Comparison of ENCODE assay signal across 34 cellular contexts in the genomic region with DNA sequence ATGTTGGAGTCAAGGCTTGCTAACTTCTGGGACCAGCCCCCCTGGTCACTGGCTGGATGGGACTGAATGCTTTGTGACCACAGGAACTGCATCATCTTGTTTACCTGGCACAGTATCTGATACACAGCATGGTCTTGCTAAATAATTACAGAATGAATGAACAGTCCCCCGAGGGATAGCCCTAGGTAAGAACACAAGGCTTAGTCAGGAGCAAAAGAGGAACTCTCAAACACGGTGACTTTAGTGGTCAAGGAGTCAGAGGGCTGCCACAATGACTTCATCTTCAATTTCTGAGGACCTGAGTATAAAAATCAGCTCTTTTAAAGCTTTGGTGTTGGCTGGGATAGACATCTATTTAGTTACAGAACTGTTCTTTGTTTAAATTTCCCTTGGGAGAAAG. TPM values are rescaled to one million over a fixed set of nuclear protein-coding genes. Genes with fewer than 3 reads are reported as not detected.
"Had no signal": no experiment of that assay in that cellular context is flagged by ENCODE, and none has a peak within 500 bp of the region (broad histone marks: within the 10 kb centered on the region; RNA-seq: fewer than 3 reads in every experiment).

No MANE protein-coding gene starts in this region.

- DNase-seq: activated CD4-positive, alpha-beta T cell treated with anti-CD3 and anti-CD28 coated beads, Interleukin-2, amount 50 U/mL, for 1 hour; activated CD8-positive, alpha-beta T cell treated with anti-CD3 and anti-CD28 coated beads for 36 hours; activated effector memory CD4-positive, alpha-beta T cell treated with Interleukin-2 at 50 U/mL for 16 hours; activated naive CD4-positive, alpha-beta T cell treated with anti-CD3 and anti-CD28 coated beads for 36 hours; activated naive CD8-positive, alpha-beta T cell treated with anti-CD3 and anti-CD28 coated beads for 36 hours; activated T-cell treated with anti-CD3 and anti-CD28 coated beads for 4 hours; adrenal gland; aorta; body of pancreas; effector CD8-positive, alpha-beta T cell; gastrocnemius medialis; glutamatergic neuron; left cardiac atrium; mammary epithelial cell; naive thymus-derived CD4-positive, alpha-beta T cell; pancreas; retina; stimulated activated CD4-positive, alpha-beta T cell treated with anti-CD3 and anti-CD28 coated beads, Interleukin-12 subunit alpha, Interleukin-12 subunit beta, amount 100 ng/mL, for 4 hours; stimulated activated CD4-positive, alpha-beta T cell treated with anti-CD3 and anti-CD28 coated beads, Interleukin-4, amount 100 ng/mL, for 1 hour; stimulated activated naive CD8-positive, alpha-beta T cell treated with anti-CD3 and anti-CD28 coated beads, Interleukin-15, Interleukin-2, amounts not matched to agents 100 U/mL and 50 U/mL, for 24 hours; testis; upper lobe of left lung had no signal

- ATAC-seq: activated CD8-positive, alpha-beta T cell treated with anti-CD3 and anti-CD28 coated beads for 36 hours; body of pancreas; gastrocnemius medialis; left cardiac atrium; naive thymus-derived CD4-positive, alpha-beta T cell; pancreas had no signal

- H3K4me1 Mint-ChIP-seq: activated naive CD8-positive, alpha-beta T cell treated with anti-CD3 and anti-CD28 coated beads for 36 hours; naive thymus-derived CD4-positive, alpha-beta T cell had no signal

- FAIRE-seq: endometrium, islet of Langerhans, pancreas had no signal

- H3K36me3 Mint-ChIP-seq: activated naive CD8-positive, alpha-beta T cell treated with anti-CD3 and anti-CD28 coated beads for 36 hours; mesothelial cell of epicardium; naive thymus-derived CD4-positive, alpha-beta T cell had no signal

- H3K27ac Mint-ChIP-seq: activated CD8-positive, alpha-beta T cell treated with anti-CD3 and anti-CD28 coated beads for 36 hours; activated naive CD4-positive, alpha-beta T cell treated with anti-CD3 and anti-CD28 coated beads for 36 hours; activated naive CD8-positive, alpha-beta T cell treated with anti-CD3 and anti-CD28 coated beads for 36 hours; mesothelial cell of epicardium; naive thymus-derived CD4-positive, alpha-beta T cell had no signal

- H3K4me1 ChIP-seq: adrenal gland, body of pancreas, colonic mucosa, gastrocnemius medialis, pancreas, prostate gland, testis, upper lobe of left lung had no signal

- H3K4me3 Mint-ChIP-seq: activated CD8-positive, alpha-beta T cell treated with anti-CD3 and anti-CD28 coated beads for 36 hours; activated naive CD4-positive, alpha-beta T cell treated with anti-CD3 and anti-CD28 coated beads for 36 hours; activated naive CD8-positive, alpha-beta T cell treated with anti-CD3 and anti-CD28 coated beads for 36 hours; mesothelial cell of epicardium; naive thymus-derived CD4-positive, alpha-beta T cell had no signal

- H3K4me3 ChIP-seq: adrenal gland, body of pancreas, colonic mucosa, gastrocnemius medialis, pancreas, prostate gland, skin epidermis, testis, upper lobe of left lung had no signal

- H3K9me3 Mint-ChIP-seq: activated CD8-positive, alpha-beta T cell treated with anti-CD3 and anti-CD28 coated beads for 36 hours; activated naive CD4-positive, alpha-beta T cell treated with anti-CD3 and anti-CD28 coated beads for 36 hours; activated naive CD8-positive, alpha-beta T cell treated with anti-CD3 and anti-CD28 coated beads for 36 hours had no signal

- H3K27me3 ChIP-seq: adrenal gland, body of pancreas, colonic mucosa, gastrocnemius medialis, pancreas, testis, upper lobe of left lung had no signal

- H3K36me3 ChIP-seq: adrenal gland, colonic mucosa, gastrocnemius medialis, pancreas, prostate gland, upper lobe of left lung had no signal

- H3K27ac ChIP-seq: adrenal gland, body of pancreas, colonic mucosa, gastrocnemius medialis, pancreas, prostate gland, testis, upper lobe of left lung had no signal

- H3K9me3 ChIP-seq: adrenal gland, body of pancreas, colonic mucosa, gastrocnemius medialis, pancreas, prostate gland, testis, upper lobe of left lung had no signal

RNA-seq across cellular contexts. Expression of a gene that starts 15.1 kb away (rescaled TPM):
- total RNA-seq: activated CD8-positive, alpha-beta T cell treated with anti-CD3 and anti-CD28 coated beads for 36 hours; activated naive CD4-positive, alpha-beta T cell treated with anti-CD3 and anti-CD28 coated beads for 36 hours; activated naive CD8-positive, alpha-beta T cell treated with anti-CD3 and anti-CD28 coated beads for 36 hours; dermis microvascular lymphatic vessel endothelial cell; naive thymus-derived CD4-positive, alpha-beta T cell; T-helper 1 cell treated with Interleukin-12 subunit alpha and Interleukin-12 subunit beta and Interleukin-4 antibody, amounts not matched to agents 30 ng/mL and 1 ng/mL, for 36 hours had no signal
- polyA plus RNA-seq: naive thymus-derived CD4-positive, alpha-beta T cell; neural cell had no signal

RNA-seq across cellular contexts. Expression of a gene that starts 58.1 kb away (rescaled TPM):
- total RNA-seq: activated CD8-positive, alpha-beta T cell treated with anti-CD3 and anti-CD28 coated beads for 36 hours; activated naive CD4-positive, alpha-beta T cell treated with anti-CD3 and anti-CD28 coated beads for 36 hours; activated naive CD8-positive, alpha-beta T cell treated with anti-CD3 and anti-CD28 coated beads for 36 hours; adrenal gland; aorta; body of pancreas; colonic mucosa; dermis microvascular lymphatic vessel endothelial cell; epithelial cell of proximal tubule; gastrocnemius medialis; left cardiac atrium; liver; mammary epithelial cell; mesothelial cell of epicardium; naive thymus-derived CD4-positive, alpha-beta T cell; pancreas; prostate gland; sciatic nerve; T-helper 1 cell treated with Interleukin-12 subunit alpha and Interleukin-12 subunit beta and Interleukin-4 antibody, amounts not matched to agents 30 ng/mL and 1 ng/mL, for 36 hours; testis; upper lobe of left lung had no signal
- polyA plus RNA-seq: adrenal gland; aorta; liver; mammary epithelial cell; naive thymus-derived CD4-positive, alpha-beta T cell; neural cell; pancreas had no signal
